17 cellular contexts compared by ENCODE assay signal in genomic region chr15:36498401-36498800, GRCh38.
A peak's percentile ranks its signal among the peaks of the same experiment; 100 is the strongest.
DNase-seq lines count a peak whose midpoint lies in the region; ATAC-seq and TF ChIP-seq lines count a peak whose summit lies in the region.
"Had no signal": no experiment of that assay in that cellular context is flagged by ENCODE, and none has a peak within 500 bp of the region (broad histone marks: within the 10 kb centered on the region; RNA-seq: fewer than 3 reads in every experiment).

No MANE protein-coding gene starts in this region.

- no peak overlapping the region for H3K4me3 Mint-ChIP-seq in nephron
- H3K4me3 Mint-ChIP-seq: CD4-positive, alpha-beta memory T cell had no signal

- H3K4me1 Mint-ChIP-seq in nephron: peaks cover 37% of the 10 kb centered on the region

- POLR2A ChIA-PET in Panc1 (lab: Charles Lee): no interaction called here

- no peaks in the 10 kb centered on the region for H3K27me3 Mint-ChIP-seq in nephron (ENCODE audit: low read depth)

- H3K9me3 Mint-ChIP-seq in nephron: peaks cover 2% of the 10 kb centered on the region
- H3K9me3 Mint-ChIP-seq: CD4-positive, alpha-beta memory T cell had no signal

- DNase-seq in Panc1 (ENCODE audit: low read depth, low spot score): no peak
- no peak for DNase-seq in coronary artery (ENCODE audit: low spot score)
- DNase-seq in spleen: no peak
- no peak for DNase-seq in NCI-H2196 treated with DMSO at 0.1 percent for 48 hours (lab: John Stamatoyannopoulos, UW; ENCODE audit: unreplicated experiment)
- DNase-seq in NCI-H2029 treated with DMSO at 0.1 percent for 48 hours (lab: John Stamatoyannopoulos, UW): no peak
- DNase-seq in NCI-H1436 treated with DMSO at 0.1 percent for 48 hours (lab: John Stamatoyannopoulos, UW): no peak
- DNase-seq: BE2C; CD4-positive, alpha-beta memory T cell; DMS79 treated with DMSO at 0.1 percent for 48 hours; HCEC 1CT; MV-4-11; NCI-H1417; NCI-H1930; NCI-H2171 treated with DMSO at 0.1 percent for 48 hours; NCI-H748 treated with DMSO at 0.1 percent for 48 hours had no signal

- intact Hi-C loops in Panc1 (cut with micrococcal nuclease; ENCODE audit: unreplicated experiment): no loop called here
- intact Hi-C loops in spleen (cut with DNase I; ENCODE audit: low total_unique reads): no loop called here

- H3K27me3 ChIP-seq in Panc1 (ENCODE audit: control insufficient read depth, insufficient read depth, low read length) (no peaks in the 10 kb centered on the region), spleen (replicated peaks in 1 of 7) (peaks cover 0 to 14% (median 0%) of the 10 kb centered on the region in 7 donors)
- H3K27me3 ChIP-seq: BE2C had no signal

- H3K36me3 ChIP-seq in Panc1 (ENCODE audit: control insufficient read depth, insufficient read depth, low read length): no peaks in the 10 kb centered on the region
- H3K36me3 ChIP-seq in spleen: no peaks in the 10 kb centered on the region
- H3K36me3 ChIP-seq: BE2C had no signal

- H3K9me3 ChIP-seq in Panc1 (ENCODE audit: control insufficient read depth, insufficient read depth, low read depth, low read length): no peaks in the 10 kb centered on the region
- H3K9me3 ChIP-seq in spleen: no peaks in the 10 kb centered on the region
- H3K9me3 ChIP-seq: BE2C had no signal

- ATAC-seq in Panc1: no peak

- CTCF ChIA-PET in Panc1 (lab: Charles Lee): no interaction called here

- 76 to 83% (median 76%) methylated on average over 4 of the region's 4 CpGs for WGBS in spleen, 5 donors

- in situ Hi-C loops in Panc1 (cut with HindIII; ENCODE audit: low pct_unique_long_range_greater_than_20kb, low sequenced_read_pairs): no loop called here

- BruUV-seq in Panc1 (replicated peaks; lab: Mats Ljungman, UMichigan): no TSS peak

- H3K4me3 ChIP-seq in Panc1 (ENCODE audit: low read depth in 2 of 2, low read length in 2 of 2) (peak overlapping the region; percentile 18 to 33; a peak in 3 of 4 replicates), coronary artery (peak overlapping the region; percentile 12), spleen (no peak overlapping the region)

- peak overlapping the region; percentile 78 to 93 (median 87) for H3K27ac Mint-ChIP-seq in nephron
- H3K27ac Mint-ChIP-seq: CD4-positive, alpha-beta memory T cell had no signal

- no peak for TF ChIP-seq CTCF in Panc1 (IDR thresholded peaks at IDR 0.05)
- no peak for TF ChIP-seq CTCF in coronary artery (IDR thresholded peaks at IDR 0.05)
- TF ChIP-seq CTCF in nephron (IDR thresholded peaks at IDR 0.05; ENCODE audit: unreplicated experiment in 3 of 3): no peak
- TF ChIP-seq CTCF in spleen (IDR thresholded peaks at IDR 0.05 in 8 of 11, conservative IDR thresholded peaks at IDR 0.05 in 3 of 11): no peak

- no peaks in the 10 kb centered on the region for H3K36me3 Mint-ChIP-seq in nephron (ENCODE audit: low read depth)
- H3K36me3 Mint-ChIP-seq: CD4-positive, alpha-beta memory T cell had no signal

- no peak for TF ChIP-seq POLR2A in spleen (IDR thresholded peaks at IDR 0.05)

- peak overlapping the region; percentile 39; the same call in 1 of the 2 replicates for H3K27ac ChIP-seq in Panc1 (ENCODE audit: low read length)
- no peak overlapping the region for H3K27ac ChIP-seq in coronary artery
- H3K27ac ChIP-seq in spleen: no peak overlapping the region
- H3K27ac ChIP-seq: HL-60 had no signal

- H3K4me1 ChIP-seq in Panc1 (ENCODE audit: control insufficient read depth, insufficient read depth, low read length) (peaks cover 11% of the 10 kb centered on the region), spleen (no peaks in the 10 kb centered on the region)

Comparison
In these comparisons a context has a peak if more than half of its experiments do, and no peak if none do; other contexts are left out.
1. H3K4me3 ChIP-seq: peak in Panc1 (2 of 2) and coronary artery (single experiment); none in spleen (0 of 8).